In the genomic region with DNA sequence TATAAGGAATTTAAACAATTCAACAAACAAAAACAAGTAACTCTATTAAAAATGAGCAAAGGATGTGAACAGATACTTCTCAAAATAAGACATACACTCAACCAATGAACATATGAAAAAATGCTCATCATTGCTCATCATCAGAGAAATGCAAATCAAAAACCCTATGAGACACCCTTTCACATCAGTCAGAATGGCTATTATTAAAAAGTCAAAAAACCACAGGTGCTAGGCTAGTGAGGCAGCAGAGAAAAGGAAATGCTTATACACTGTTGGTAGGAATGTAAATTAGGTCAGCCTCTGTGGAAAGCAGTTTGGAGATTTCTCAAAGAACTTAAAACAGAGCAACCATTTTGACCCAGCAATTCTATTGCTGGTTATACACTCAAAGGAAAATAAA, we compare ENCODE assay signal across 27 cellular contexts. TPM values are rescaled to one million over a fixed set of nuclear protein-coding genes. Genes with fewer than 3 reads are reported as not detected.
A peak's percentile ranks its signal among the peaks of the same experiment; 100 is the strongest.
DNase-seq lines count a peak whose midpoint lies in the region; ATAC-seq, FAIRE-seq and TF ChIP-seq lines count a peak whose summit lies in the region.
"Had no signal": no experiment of that assay in that cellular context is flagged by ENCODE, and none has a peak within 500 bp of the region (broad histone marks: within the 10 kb centered on the region; RNA-seq: fewer than 3 reads in every experiment).

No MANE protein-coding gene starts in this region.

- H2BK120ac ChIP-seq in trophoblast cell (ENCODE audit: insufficient read depth, low read length, poor library complexity), result no peak overlapping the region

- intact Hi-C loops in OCI-LY7 (cut with micrococcal nuclease; ENCODE audit: unreplicated experiment), result no loop called here
- intact Hi-C loops in colonic mucosa (cut with DNase I), result no loop called here

- H2AFZ ChIP-seq in OCI-LY7 (ENCODE audit: low read length) (no peak overlapping the region; the same call in 1 of the 2 replicates), trophoblast cell (ENCODE audit: insufficient read depth, low read length, poor library complexity) (no peak overlapping the region)
- H2AFZ ChIP-seq: GM23338 had no signal

- peak; percentile 57 for DNase-seq in OCI-LY7 (ENCODE audit: low spot score)
- DNase-seq in GM12891 (ENCODE audit: insufficient read length, low spot score), result no peak
- DNase-seq in colonic mucosa, result no peak
- no peak for DNase-seq in mucosa of gallbladder (ENCODE audit: low spot score)
- DNase-seq in trophoblast cell, result no peak
- DNase-seq: activated CD4-positive, alpha-beta T cell treated with anti-CD3 and anti-CD28 coated beads for 48 hours; activated naive CD4-positive, alpha-beta T cell treated with anti-CD3 and anti-CD28 coated beads, Interleukin-2, amount 50 U/mL, for 16 hours; activated T-cell treated with anti-CD3 and anti-CD28 coated beads, Interleukin-2, amount 50 U/mL, for 72 hours; CD4-positive, CD25-positive, alpha-beta regulatory T cell; DMS 273 treated with DMSO at 0.1 percent for 48 hours; dorsolateral prefrontal cortex; glutamatergic neuron; mammary epithelial cell; MG63; NCI-H1436; NCI-H510A treated with DMSO at 0.1 percent for 48 hours; stimulated activated naive CD4-positive, alpha-beta T cell; T-helper 17 cell had no signal

- H3K4me3 ChIP-seq in OCI-LY7 (ENCODE audit: low read depth, low read length, poor library complexity, severe bottlenecking) (no peak overlapping the region), colonic mucosa (no peak overlapping the region), trophoblast cell (ENCODE audit: low read depth, low read length) (no peak overlapping the region)
- H3K4me3 ChIP-seq: cardiac muscle cell, dorsolateral prefrontal cortex, GM23338, MG63, skin epidermis, thoracic aorta had no signal

- no peaks in the 10 kb centered on the region for H4K20me1 ChIP-seq in OCI-LY7 (ENCODE audit: insufficient read depth, low read length)

- H3K9ac ChIP-seq in colonic mucosa (ENCODE audit: low read depth in 2 of 2, low read length in 2 of 2) (no peak overlapping the region), trophoblast cell (ENCODE audit: low read length) (no peak overlapping the region)

- H3K4me1 ChIP-seq in OCI-LY7 (ENCODE audit: insufficient read depth, low read length, poor library complexity, severe bottlenecking) (peaks cover 14% of the 10 kb centered on the region), colonic mucosa (no peaks in the 10 kb centered on the region), trophoblast cell (ENCODE audit: control insufficient read depth in 1 of 2, insufficient read depth in 2 of 2, low read length in 2 of 2) (no peaks in the 10 kb centered on the region)

- H3K27me3 ChIP-seq in colonic mucosa (no peaks in the 10 kb centered on the region), trophoblast cell (ENCODE audit: insufficient read depth, low read length) (no peaks in the 10 kb centered on the region)
- H3K27me3 ChIP-seq: cardiac muscle cell, dorsolateral prefrontal cortex had no signal

- H3K36me3 ChIP-seq in OCI-LY7 (ENCODE audit: insufficient read depth, low read length), result no peaks in the 10 kb centered on the region
- H3K36me3 ChIP-seq in colonic mucosa, result no peaks in the 10 kb centered on the region
- no peaks in the 10 kb centered on the region for H3K36me3 ChIP-seq in trophoblast cell (ENCODE audit: control insufficient read depth in 1 of 2, insufficient read depth in 2 of 2, low read length in 2 of 2)
- H3K36me3 ChIP-seq: cardiac muscle cell, MG63, thoracic aorta had no signal

- no peak for TF ChIP-seq POLR2A in GM12891 (IDR thresholded peaks at IDR 0.05; ENCODE audit: low read depth, low read length)

- H4K8ac ChIP-seq in trophoblast cell (ENCODE audit: low read depth, low read length), result no peak overlapping the region

- H3K23ac ChIP-seq in trophoblast cell (ENCODE audit: low read length), result no peak overlapping the region

- H4K12ac ChIP-seq in trophoblast cell (ENCODE audit: low read depth, low read length), result no peak overlapping the region

- no peak overlapping the region for H3K18ac ChIP-seq in trophoblast cell (ENCODE audit: low read length)

- H2BK12ac ChIP-seq in trophoblast cell (ENCODE audit: low read length), result no peak overlapping the region

- no peak overlapping the region for H3K27ac ChIP-seq in OCI-LY7 (ENCODE audit: low read depth, low read length, poor library complexity, severe bottlenecking)
- H3K27ac ChIP-seq in colonic mucosa, result no peak overlapping the region
- no peak overlapping the region for H3K27ac ChIP-seq in trophoblast cell (ENCODE audit: low read depth, low read length)
- H3K27ac ChIP-seq: cardiac muscle cell, dorsolateral prefrontal cortex, skin epidermis, thoracic aorta had no signal

- H3K4ac ChIP-seq in trophoblast cell (ENCODE audit: low read depth, low read length), result no peak overlapping the region

- H4K91ac ChIP-seq in trophoblast cell (ENCODE audit: low read depth, low read length), result no peak overlapping the region

- no peak overlapping the region for H3K14ac ChIP-seq in trophoblast cell (ENCODE audit: low read length)

- POLR2A ChIA-PET in OCI-LY7 (lab: Charles Lee), result no interaction called here

- no peak overlapping the region for H2BK5ac ChIP-seq in trophoblast cell (ENCODE audit: low read depth, low read length, poor library complexity)

- no TSS peak for BruUV-seq in OCI-LY7 (replicated peaks; lab: Mats Ljungman, UMichigan)

- H3K79me2 ChIP-seq in OCI-LY7 (ENCODE audit: insufficient read depth, low read depth, low read length), result no peaks in the 10 kb centered on the region
- no peaks in the 10 kb centered on the region for H3K79me2 ChIP-seq in trophoblast cell (ENCODE audit: control insufficient read depth, insufficient read depth, low read length, poor library complexity)

- H3K9me2 ChIP-seq in OCI-LY7 (ENCODE audit: insufficient read depth, low read length), result no peaks in the 10 kb centered on the region

- CTCF ChIA-PET in OCI-LY7 (lab: Charles Lee; ENCODE audit: unreplicated experiment), result no interaction called here

- H3K9me3 ChIP-seq in OCI-LY7 (ENCODE audit: low read length), result 0 out of 2 replicates have a peak, but pooled peaks cover 4% of the 10 kb centered on the region
- no peaks in the 10 kb centered on the region for H3K9me3 ChIP-seq in colonic mucosa
- H3K9me3 ChIP-seq in trophoblast cell (ENCODE audit: insufficient read depth, low read depth, low read length), result no peaks in the 10 kb centered on the region
- H3K9me3 ChIP-seq: MG63, thoracic aorta had no signal

- H3K4me2 ChIP-seq in OCI-LY7 (ENCODE audit: low read length) (peak overlapping the region; percentile 10; the same call in 1 of the 2 replicates), trophoblast cell (ENCODE audit: low read length) (no peak overlapping the region)
- H3K4me2 ChIP-seq: GM23338 had no signal

- no peak for TF ChIP-seq CTCF in OCI-LY7 (conservative IDR thresholded peaks at IDR 0.05; ENCODE audit: low read length)
- no peak for TF ChIP-seq CTCF in colonic mucosa (IDR thresholded peaks at IDR 0.05)

- ATAC-seq in GM18867 (IDR thresholded peaks at IDR 0.05; ENCODE audit: unreplicated experiment) (peak; percentile 73), HG02610 (IDR thresholded peaks at IDR 0.05; ENCODE audit: unreplicated experiment) (peak; percentile 76), HG03139 (IDR thresholded peaks at IDR 0.05; ENCODE audit: unreplicated experiment) (peak; percentile 57)
- ATAC-seq: activated T-cell treated with anti-CD3 and anti-CD28 coated beads, Interleukin-2, amount 50 U/mL, for 72 hours; GM23338; T-helper 17 cell had no signal

- no peaks in the 10 kb centered on the region for H3K79me1 ChIP-seq in trophoblast cell (ENCODE audit: low read length)

- no peak for FAIRE-seq in GM12891 (lab: Jason Lieb, UNC)
- FAIRE-seq: endothelial cell of umbilical vein, G401.6 had no signal

- H2AK5ac ChIP-seq in trophoblast cell (ENCODE audit: low read length), result no peak overlapping the region

TF ChIP-seq in GM12891, 5 proteins besides CTCF, POLR2A, EP300 and RAD21:
- no peak for TF ChIP-seq SPI1 (IDR thresholded peaks at IDR 0.05; ENCODE audit: low read depth, low read length)

RNA-seq across cellular contexts. Expression of a gene that starts 52.0 kb away (rescaled TPM):
- total RNA-seq in OCI-LY7 (2014; rRNA removed; shearing (Covaris generic)), result 1.6 and 4.2 TPM in 2 replicates
- total RNA-seq in OCI-LY7 (2022) (0.68 and 0.85 TPM in 2 replicates), colonic mucosa (1 to 10 TPM in 1 of 2 donors, under 1 TPM in 1; 0.72 to 1.9 TPM), mucosa of gallbladder (31.7 TPM)
- polyA plus RNA-seq in GM12891 (2012; ENCODE audit: low read depth, missing spikeins), result 0.04 TPM
- 0.28 and 0.86 TPM in 2 replicates for polyA plus RNA-seq in trophoblast cell (2013)
- total RNA-seq: activated T-cell treated with anti-CD3 and anti-CD28 coated beads, Interleukin-2, amount 50 U/mL, for 72 hours; CD4-positive, CD25-positive, alpha-beta regulatory T cell had no signal
- polyA plus RNA-seq: CD4-positive, CD25-positive, alpha-beta regulatory T cell had no signal
